26 cellular contexts compared by ENCODE assay signal in genomic region chr16:84063972-84064371, GRCh38. TPM values are rescaled to one million over a fixed set of nuclear protein-coding genes. Genes with fewer than 3 reads are reported as not detected.
DNase-seq lines count a peak whose midpoint lies in the region; ATAC-seq, FAIRE-seq and TF ChIP-seq lines count a peak whose summit lies in the region.
"Had no signal": no experiment of that assay in that cellular context is flagged by ENCODE, and none has a peak within 500 bp of the region (broad histone marks: within the 10 kb centered on the region; RNA-seq: fewer than 3 reads in every experiment).

No MANE protein-coding gene starts in this region.

- H3K4me1 ChIP-seq in K562 (replicated peaks in 1 of 2; ENCODE audit: control insufficient read depth in 2 of 2, insufficient read depth in 2 of 2, low read length in 2 of 2), result peaks cover 0 to 3% of the 10 kb centered on the region in 2 experiments; a peak in 1 of 5 replicates
- H3K4me1 ChIP-seq: A549, BE2C, HAP-1 had no signal

- 78% methylated on average over 5 of the region's 5 CpGs for WGBS in K562 (ENCODE audit: insufficient coverage, low coverage, missing lambda C conversion rate)

- TF ChIP-seq RAD21 in K562 (CRISPR knock-in tag; conservative IDR thresholded peaks at IDR 0.05 in 1 of 2, IDR thresholded peaks at IDR 0.05 in 1 of 2), result no peak

- peaks cover under 1 to 94% (median 24%) of the 10 kb centered on the region in 3 donors for H3K36me3 Mint-ChIP-seq in naive thymus-derived CD8-positive, alpha-beta T cell
- peaks cover 43% of the 10 kb centered on the region for H3K36me3 Mint-ChIP-seq in activated CD4-positive, alpha-beta memory T cell treated with anti-CD3 and anti-CD28 coated beads for 36 hours

- intact Hi-C loops in K562 (cut with micrococcal nuclease), result no loop called here
- intact Hi-C loops in activated CD4-positive, alpha-beta memory T cell treated with anti-CD3 and anti-CD28 coated beads for 36 hours (cut with micrococcal nuclease), result loop anchor here (5.0 kb wide), 1 partner anchor 237 kb away; no protein-coding TSS in a partner anchor

- no peak overlapping the region for H3K9ac ChIP-seq in K562 (ENCODE audit: insufficient read depth in 1 of 2, low read depth in 2 of 2, low read length in 2 of 2)
- H3K9ac ChIP-seq: BLaER1 treated with 17β-estradiol and CSF1 and Interleukin-3, amounts not matched to agents 10 nM and 100 nM had no signal

- H3K27ac ChIP-seq in K562 (ENCODE audit: extremely low read depth, low read depth, low read length), result no peak overlapping the region
- H3K27ac ChIP-seq: A549; BLaER1 treated with 17β-estradiol and CSF1 and Interleukin-3, amounts not matched to agents 10 nM and 100 nM had no signal

- H3K4me3 Mint-ChIP-seq in naive thymus-derived CD8-positive, alpha-beta T cell, result no peak overlapping the region
- H3K4me3 Mint-ChIP-seq in activated CD4-positive, alpha-beta memory T cell treated with anti-CD3 and anti-CD28 coated beads for 36 hours, result no peak overlapping the region
- H3K4me3 Mint-ChIP-seq: CD14-positive monocyte; CD4-positive, alpha-beta T cell; CD8-positive, alpha-beta memory T cell; HFFc6 had no signal

- in situ Hi-C loops in K562 (cut with MboI), result loop anchor here (5.0 to 10.0 kb wide), 3 partner anchors 107 to 421 kb away; no protein-coding TSS in a partner anchor

- no peaks in the 10 kb centered on the region for H3K9me1 ChIP-seq in K562 (ENCODE audit: control insufficient read depth, insufficient read depth, low read length)

- DNase-seq in SK-N-DZ (ENCODE audit: low spot score), result peak; percentile 47
- DNase-seq in K562 (ENCODE audit: extremely low read depth in 1 of 4, low spot score in 3 of 4), result no peak
- no peak for DNase-seq in naive thymus-derived CD8-positive, alpha-beta T cell
- DNase-seq in activated CD4-positive, alpha-beta memory T cell treated with anti-CD3 and anti-CD28 coated beads for 36 hours, result no peak
- DNase-seq: 8988T; ACHN; AML-193; BE2C; CD4-positive, alpha-beta T cell; CD8-positive, alpha-beta memory T cell; DMS 273 treated with DMSO at 0.1 percent for 48 hours; DMS79; EL; GDM1; GOT3; HFFc6 had no signal

- peaks cover 92% of the 10 kb centered on the region; the same call in 2 of the 3 replicates for H3K36me3 ChIP-seq in K562 (ENCODE audit: control insufficient read depth, insufficient read depth, low read length)

- no peaks in the 10 kb centered on the region for H3K9me3 Mint-ChIP-seq in naive thymus-derived CD8-positive, alpha-beta T cell
- no peaks in the 10 kb centered on the region for H3K9me3 Mint-ChIP-seq in activated CD4-positive, alpha-beta memory T cell treated with anti-CD3 and anti-CD28 coated beads for 36 hours
- H3K9me3 Mint-ChIP-seq: CD14-positive monocyte; CD4-positive, alpha-beta T cell; CD8-positive, alpha-beta memory T cell; HFFc6 had no signal

- no peak for ATAC-seq in SK-N-SH treated with all-trans-retinoic acid at 6 μM for 48 hours
- ATAC-seq in K562, result no peak
- no peak for ATAC-seq in GM21360 (IDR thresholded peaks at IDR 0.05; ENCODE audit: unreplicated experiment)
- ATAC-seq in naive thymus-derived CD8-positive, alpha-beta T cell, result no peak
- ATAC-seq: A549 had no signal

- no peak for TF ChIP-seq POLR2A in K562 (conservative IDR thresholded peaks at IDR 0.05)

- H3K4me2 ChIP-seq in K562 (ENCODE audit: insufficient read depth, low read length), result no peak overlapping the region
- H3K4me2 ChIP-seq: A549; BLaER1 treated with 17β-estradiol and CSF1 and Interleukin-3, amounts not matched to agents 10 nM and 100 nM had no signal

- H3K27ac Mint-ChIP-seq in naive thymus-derived CD8-positive, alpha-beta T cell, result peak overlapping the region in 1 of 10 donors; percentile 35
- H3K27ac Mint-ChIP-seq in activated CD4-positive, alpha-beta memory T cell treated with anti-CD3 and anti-CD28 coated beads for 36 hours, result no peak overlapping the region
- H3K27ac Mint-ChIP-seq: CD14-positive monocyte; CD4-positive, alpha-beta T cell; CD8-positive, alpha-beta memory T cell; HFFc6 had no signal

- no peaks in the 10 kb centered on the region for H3K27me3 Mint-ChIP-seq in naive thymus-derived CD8-positive, alpha-beta T cell
- no peaks in the 10 kb centered on the region for H3K27me3 Mint-ChIP-seq in activated CD4-positive, alpha-beta memory T cell treated with anti-CD3 and anti-CD28 coated beads for 36 hours
- H3K27me3 Mint-ChIP-seq: CD4-positive, alpha-beta T cell; CD8-positive, alpha-beta memory T cell had no signal

- 0 out of 2 replicates have a peak, but pooled peaks cover 3% of the 10 kb centered on the region for H4K20me1 ChIP-seq in K562 (replicated peaks; ENCODE audit: control insufficient read depth, insufficient read depth, low read length)

- H3K79me2 ChIP-seq in K562 (ENCODE audit: control insufficient read depth, insufficient read depth, low read length), result no peaks in the 10 kb centered on the region

- no peak for TF ChIP-seq EP300 in K562 (IDR thresholded peaks at IDR 0.05; ENCODE audit: low read length)

- TF ChIP-seq CTCF in K562 (IDR thresholded peaks at IDR 0.05 in 2 of 3, conservative IDR thresholded peaks at IDR 0.05 in 1 of 3; ENCODE audit: insufficient read depth in 2 of 3, low read depth in 1 of 3, low read length in 3 of 3), result no peak

- CTCF ChIA-PET in K562 (lab: Yijun Ruan, JAX; ENCODE audit: low intra/inter-chr PET ratio), result interaction anchor here (1.9 to 2.2 kb wide), 2 partner anchors 96 to 107 kb away, joined by 16 to 35 read pairs; partner anchors contain the start of gene NECAB2
- CTCF ChIA-PET in activated CD4-positive, alpha-beta memory T cell treated with anti-CD3 and anti-CD28 coated beads for 36 hours (lab: Charles Lee), result interaction anchor here (0.9 to 8.3 kb wide), 6 partner anchors 10 to 239 kb away, joined by 3 to 110 read pairs (median 5); partner anchors contain the start of genes OSGIN1 and TAF1C

- peaks cover 0 to 5% (median 1%) of the 10 kb centered on the region in 4 donors for H3K4me1 Mint-ChIP-seq in naive thymus-derived CD8-positive, alpha-beta T cell
- H3K4me1 Mint-ChIP-seq in activated CD4-positive, alpha-beta memory T cell treated with anti-CD3 and anti-CD28 coated beads for 36 hours (ENCODE audit: low read depth), result peaks cover 7% of the 10 kb centered on the region

- no peak overlapping the region for H3K4me3 ChIP-seq in K562
- H3K4me3 ChIP-seq: A549; BLaER1 treated with 17β-estradiol and CSF1 and Interleukin-3, amounts not matched to agents 10 nM and 100 nM; HAP-1 had no signal

- POLR2A ChIA-PET in K562 (lab: Yijun Ruan, JAX), result interaction anchor here (0.7 kb wide), 1 partner anchor 1284 kb away, joined by 3 read pairs; no protein-coding TSS in a partner anchor
- POLR2A ChIA-PET in naive thymus-derived CD8-positive, alpha-beta T cell (lab: Charles Lee), result no interaction called here
- POLR2A ChIA-PET in activated CD4-positive, alpha-beta memory T cell treated with anti-CD3 and anti-CD28 coated beads for 36 hours (lab: Charles Lee), result no interaction called here

- peak; percentile 40 for FAIRE-seq in K562 (lab: Jason Lieb, UNC)
- FAIRE-seq: A549, D721Med, GM12891, GM18507, H54 had no signal

- no TSS peak for BruUV-seq in K562 (replicated peaks; lab: Mats Ljungman, UMichigan)

- no peak overlapping the region for H2AFZ ChIP-seq in K562 (ENCODE audit: low read depth, low read length)

- H3K27me3 ChIP-seq in K562 (ENCODE audit: control insufficient read depth in 2 of 2, insufficient read depth in 2 of 2, low read length in 2 of 2), result no peaks in the 10 kb centered on the region
- H3K27me3 ChIP-seq: BE2C; BLaER1 treated with 17β-estradiol and CSF1 and Interleukin-3, amounts not matched to agents 10 nM and 100 nM had no signal

- H3K9me3 ChIP-seq in K562 (replicated peaks; ENCODE audit: control insufficient read depth, insufficient read depth, low read depth, low read length), result no peaks in the 10 kb centered on the region
- H3K9me3 ChIP-seq: A549; BE2C; BLaER1 treated with 17β-estradiol and CSF1 and Interleukin-3, amounts not matched to agents 10 nM and 100 nM; HAP-1 had no signal

RNA-seq across cellular contexts. Expression of gene SLC38A8, which starts 21.4 kb away (rescaled TPM):
- polyA plus RNA-seq in SK-N-DZ (2014; cell fraction: cytosol; rRNA removed), result 0.42 TPM in 1 of 2 replicates, not detected in the other
- polyA plus RNA-seq in SK-N-DZ (2014; cell fraction: nucleus; rRNA removed), result not detected in 2 replicates
- total RNA-seq in K562 (2011; cell fraction: chromatin; rRNA removed; ENCODE audit: low replicate concordance), result not detected in 2 replicates
- not detected in 2 replicates for total RNA-seq in K562 (2011; cell fraction: nucleolus; rRNA removed)
- not detected in 2 replicates for total RNA-seq in K562 (2011; cell fraction: nucleoplasm; rRNA removed)
- total RNA-seq in K562 (2014; rRNA removed) (not detected in 2 replicates), K562 (2014; rRNA removed; fragmentation: Illumina TruSeq; extraction: Trizol) (not detected in 2 replicates), K562 (2015; rRNA removed; fragmentation: Illumina TruSeq; extraction: Trizol) (not detected in 2 replicates), K562 (2021) (not detected in 2 replicates)
- polyA plus RNA-seq in K562 (2011; rRNA removed) (not detected in 2 replicates), K562 (2014; fragmentation: Illumina TruSeq; extraction: Trizol) (not detected in 2 replicates), K562 (2014; fragmentation: Nextera tagmentation; extraction: Ambion mirVana) (not detected), K562 (2014; rRNA removed) (0.28 TPM in 1 of 2 replicates, not detected in the other)
- polyA plus RNA-seq in K562 (2011; cell fraction: cytosol; rRNA removed), result not detected in 2 replicates
- not detected in 2 replicates for polyA plus RNA-seq in K562 (2011; cell fraction: nucleus; rRNA removed)
- not detected in 2 replicates for polyA plus RNA-seq in K562 (2012)
- not detected in 2 replicates for polyA minus RNA-seq in K562 (2011; rRNA and poly(A)+ RNA removed)
- not detected in 2 replicates for polyA minus RNA-seq in K562 (2011; cell fraction: cytosol; rRNA and poly(A)+ RNA removed)
- not detected in 2 replicates for polyA minus RNA-seq in K562 (2011; cell fraction: nucleus; rRNA and poly(A)+ RNA removed)
- total RNA-seq in naive thymus-derived CD8-positive, alpha-beta T cell, result not detected
- not detected for polyA plus RNA-seq in naive thymus-derived CD8-positive, alpha-beta T cell
- total RNA-seq in activated CD4-positive, alpha-beta memory T cell treated with anti-CD3 and anti-CD28 coated beads for 36 hours, result not detected
- total RNA-seq: CD4-positive, alpha-beta T cell; CD8-positive, alpha-beta memory T cell; HFFc6 had no signal
- polyA plus RNA-seq: A549; CD14-positive monocyte; CD8-positive, alpha-beta memory T cell had no signal

RNA-seq across cellular contexts. Expression of gene MBTPS1, which starts 52.8 kb away (rescaled TPM):
- 54.8 and 67.5 TPM in 2 replicates for polyA plus RNA-seq in SK-N-DZ (2014; cell fraction: cytosol; rRNA removed)
- polyA plus RNA-seq in SK-N-DZ (2014; cell fraction: nucleus; rRNA removed), result 92.2 and 143 TPM in 2 replicates
- total RNA-seq in K562 (2011; cell fraction: chromatin; rRNA removed; ENCODE audit: low replicate concordance), result 203 and 232 TPM in 2 replicates
- total RNA-seq in K562 (2011; cell fraction: nucleolus; rRNA removed), result 178 and 187 TPM in 2 replicates
- 182 and 207 TPM in 2 replicates for total RNA-seq in K562 (2011; cell fraction: nucleoplasm; rRNA removed)
- 43.8 and 50.9 TPM in 2 replicates for total RNA-seq in K562 (2014; rRNA removed)
- total RNA-seq in K562 (2014; rRNA removed; fragmentation: Illumina TruSeq; extraction: Trizol), result 31.7 and 32.0 TPM in 2 replicates
- 35.7 and 40.3 TPM in 2 replicates for total RNA-seq in K562 (2015; rRNA removed; fragmentation: Illumina TruSeq; extraction: Trizol)
- total RNA-seq in K562 (2021), result 46.6 and 53.9 TPM in 2 replicates
- 47.5 and 57.6 TPM in 2 replicates for polyA plus RNA-seq in K562 (2011; rRNA removed)
- 34.2 and 40.0 TPM in 2 replicates for polyA plus RNA-seq in K562 (2011; cell fraction: cytosol; rRNA removed)
- 123 and 127 TPM in 2 replicates for polyA plus RNA-seq in K562 (2011; cell fraction: nucleus; rRNA removed)
- 53.2 and 68.8 TPM in 2 replicates for polyA plus RNA-seq in K562 (2012)
- polyA plus RNA-seq in K562 (2014; fragmentation: Illumina TruSeq; extraction: Trizol), result 47.5 and 50.6 TPM in 2 replicates
- polyA plus RNA-seq in K562 (2014; fragmentation: Nextera tagmentation; extraction: Ambion mirVana), result 1 to 10 TPM; 2.8 to 4.3 TPM
- 47.3 and 52.6 TPM in 2 replicates for polyA plus RNA-seq in K562 (2014; rRNA removed)
- 74.1 and 90.4 TPM in 2 replicates for polyA minus RNA-seq in K562 (2011; rRNA and poly(A)+ RNA removed)
- 38.7 and 55.3 TPM in 2 replicates for polyA minus RNA-seq in K562 (2011; cell fraction: cytosol; rRNA and poly(A)+ RNA removed)
- polyA minus RNA-seq in K562 (2011; cell fraction: nucleus; rRNA and poly(A)+ RNA removed), result 101 and 126 TPM in 2 replicates
- 100 to 1,000 TPM; 141 to 150 TPM for total RNA-seq in naive thymus-derived CD8-positive, alpha-beta T cell
- polyA plus RNA-seq in naive thymus-derived CD8-positive, alpha-beta T cell, result 10 to 100 TPM; 50.9 to 71.4 (median 51.2) TPM
- 10 to 100 TPM; 37.5 to 37.6 TPM for total RNA-seq in activated CD4-positive, alpha-beta memory T cell treated with anti-CD3 and anti-CD28 coated beads for 36 hours
